ENCODE assay signal across 2 cellular contexts in the genomic region with DNA sequence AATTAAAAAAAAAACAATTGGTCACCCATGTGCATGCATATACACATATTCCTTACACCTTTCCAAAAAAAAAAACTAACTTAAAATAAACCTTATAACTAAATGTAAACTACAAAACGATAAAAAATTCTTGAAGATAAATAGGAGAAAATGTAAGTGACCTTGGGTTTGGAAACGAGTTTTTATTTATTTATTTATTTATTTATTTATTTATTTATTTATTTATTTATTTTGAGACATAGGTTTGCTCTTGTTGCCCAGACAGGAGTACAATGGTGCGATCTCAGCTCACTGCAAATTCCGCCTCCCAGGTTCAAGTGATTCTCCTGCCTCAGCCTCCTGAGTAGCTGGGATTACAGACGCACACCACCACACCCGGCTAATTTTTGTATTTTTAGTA. TPM values are rescaled to one million over a fixed set of nuclear protein-coding genes. Genes with fewer than 3 reads are reported as not detected.
"Had no signal": no experiment of that assay in that cellular context is flagged by ENCODE, and none has a peak within 500 bp of the region (broad histone marks: within the 10 kb centered on the region; RNA-seq: fewer than 3 reads in every experiment).

No MANE protein-coding gene starts in this region.

RNA-seq across cellular contexts. Expression of gene PCLAF, which starts 35.0 kb away (rescaled TPM):
- total RNA-seq: right atrium auricular region, sciatic nerve had no signal
